13 cellular contexts compared by ENCODE assay signal in the genomic region with DNA sequence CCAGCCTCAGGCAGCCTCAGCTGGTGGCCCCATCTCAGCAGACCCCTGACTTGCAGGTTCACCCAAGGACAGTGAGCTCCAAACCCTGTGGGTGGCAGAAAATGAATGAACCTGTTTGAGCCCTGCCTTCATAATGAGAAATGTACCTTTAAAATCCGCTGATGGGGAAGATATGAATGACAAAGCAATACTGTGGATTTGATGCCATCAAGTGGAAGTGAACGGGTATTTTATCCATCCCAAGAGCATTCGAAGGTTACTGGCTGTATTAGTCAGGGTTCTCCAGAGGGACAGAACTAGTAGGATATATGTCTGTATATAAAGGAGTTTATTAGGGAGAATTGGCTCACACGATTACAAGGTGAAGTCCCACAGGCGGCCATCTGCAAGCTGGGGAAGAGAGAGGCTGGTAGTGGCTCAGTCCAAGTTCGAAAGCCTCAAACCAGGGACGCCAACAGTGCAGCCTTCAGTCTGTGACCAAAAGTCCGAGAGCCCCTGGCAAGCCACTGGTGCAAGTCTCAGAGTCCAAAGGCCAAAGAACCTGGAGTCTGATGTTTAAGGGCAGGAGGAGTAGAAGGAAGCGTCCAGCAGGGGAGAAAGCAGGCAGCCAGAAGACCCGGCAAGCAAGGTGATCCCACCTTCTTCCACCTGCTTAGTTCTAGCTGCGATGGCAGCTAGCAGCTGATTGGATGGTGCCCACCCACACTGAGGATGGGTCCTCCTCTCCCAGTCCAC. TPM values are rescaled to one million over a fixed set of nuclear protein-coding genes. Genes with fewer than 3 reads are reported as not detected.
DNase-seq lines count a peak whose midpoint lies in the region; ATAC-seq and TF ChIP-seq lines count a peak whose summit lies in the region.
"Had no signal": no experiment of that assay in that cellular context is flagged by ENCODE, and none has a peak within 500 bp of the region (broad histone marks: within the 10 kb centered on the region; RNA-seq: fewer than 3 reads in every experiment).

No MANE protein-coding gene starts in this region.

- H3K36me3 ChIP-seq in mammary epithelial cell (ENCODE audit: insufficient read depth, low read length): no peaks in the 10 kb centered on the region

- H3K9me3 ChIP-seq in mammary epithelial cell (replicated peaks; ENCODE audit: insufficient read depth, low read length): no peaks in the 10 kb centered on the region

- WGBS in mammary epithelial cell (ENCODE audit: low coverage, missing lambda C conversion rate): 78% methylated on average over 11 of the region's 11 CpGs

- dilution Hi-C loops in mammary epithelial cell (cut with HindIII; ENCODE audit: low sequenced_read_pairs): no loop called here

- peak; percentile 20 to 42 for DNase-seq in T47D (ENCODE audit: low read depth in 1 of 2, low spot score in 1 of 2)
- no peak for DNase-seq in mammary epithelial cell
- DNase-seq in epithelial cell of esophagus (ENCODE audit: low read depth): peak; percentile 21
- DNase-seq in 8988T: no peak
- DNase-seq in activated CD4-positive, alpha-beta T cell treated with anti-CD3 and anti-CD28 coated beads for 4 hours: no peak
- DNase-seq: COR-L47, NCI-H345, SW 1271 had no signal

- no peaks in the 10 kb centered on the region for H3K79me2 ChIP-seq in mammary epithelial cell (ENCODE audit: insufficient read depth, low read length)

- BruUV-seq in mammary epithelial cell (replicated peaks; lab: Mats Ljungman, UMichigan): no TSS peak

- H3K4me3 ChIP-seq in mammary epithelial cell (replicated peaks in 1 of 3; ENCODE audit: insufficient read depth in 1 of 3, low read depth in 2 of 3, low read length in 3 of 3): no peak overlapping the region
- H3K4me3 ChIP-seq in epithelial cell of esophagus (ENCODE audit: low read length): no peak overlapping the region
- no peak overlapping the region for H3K4me3 ChIP-seq in skin epidermis

- CTCF ChIA-PET in mammary epithelial cell (lab: Charles Lee; ENCODE audit: low non-redundant PET): no interaction called here

- peaks cover 73% of the 10 kb centered on the region for H3K4me1 Mint-ChIP-seq in T-helper 1 cell treated with Interleukin-12 subunit alpha and Interleukin-12 subunit beta and Interleukin-4 antibody, amounts not matched to agents 30 μg/mL and 1 μg/mL, for 36 hours (ENCODE audit: low read depth)

- no peak for ATAC-seq in HG02678 (IDR thresholded peaks at IDR 0.05; ENCODE audit: unreplicated experiment)

- no peaks in the 10 kb centered on the region for H3K27me3 Mint-ChIP-seq in T-helper 1 cell treated with Interleukin-12 subunit alpha and Interleukin-12 subunit beta and Interleukin-4 antibody, amounts not matched to agents 30 μg/mL and 1 μg/mL, for 36 hours (ENCODE audit: low read depth)

- H3K4me2 ChIP-seq in mammary epithelial cell (ENCODE audit: insufficient read depth, low read depth, low read length): no peak overlapping the region

- H3K4me1 ChIP-seq in mammary epithelial cell (ENCODE audit: insufficient read depth, low read length): no peaks in the 10 kb centered on the region

- intact Hi-C loops in mammary epithelial cell (cut with micrococcal nuclease): loop anchor here (1.0 to 5.0 kb wide), 2 partner anchors 55 to 191 kb away; no protein-coding TSS in a partner anchor

- H3K9me3 Mint-ChIP-seq in T-helper 1 cell treated with Interleukin-12 subunit alpha and Interleukin-12 subunit beta and Interleukin-4 antibody, amounts not matched to agents 30 μg/mL and 1 μg/mL, for 36 hours: no peaks in the 10 kb centered on the region
- H3K9me3 Mint-ChIP-seq: type B pancreatic cell had no signal

- in situ Hi-C loops in T47D (cut with HindIII; ENCODE audit: low pct_unique_long_range_greater_than_20kb, low sequenced_read_pairs): no loop called here
- in situ Hi-C loops in mammary epithelial cell (cut with MboI; ENCODE audit: low sequenced_read_pairs in 2 of 2): no loop called here

- peak overlapping the region; percentile 98 for H3K27ac Mint-ChIP-seq in T-helper 1 cell treated with Interleukin-12 subunit alpha and Interleukin-12 subunit beta and Interleukin-4 antibody, amounts not matched to agents 30 μg/mL and 1 μg/mL, for 36 hours

- H3K4me3 Mint-ChIP-seq in T-helper 1 cell treated with Interleukin-12 subunit alpha and Interleukin-12 subunit beta and Interleukin-4 antibody, amounts not matched to agents 30 μg/mL and 1 μg/mL, for 36 hours: peak overlapping the region; percentile 89
- H3K4me3 Mint-ChIP-seq: type B pancreatic cell had no signal

- peaks cover 5% of the 10 kb centered on the region for H3K36me3 Mint-ChIP-seq in T-helper 1 cell treated with Interleukin-12 subunit alpha and Interleukin-12 subunit beta and Interleukin-4 antibody, amounts not matched to agents 30 μg/mL and 1 μg/mL, for 36 hours (ENCODE audit: low read depth)
- H3K36me3 Mint-ChIP-seq: type B pancreatic cell had no signal

- no peaks in the 10 kb centered on the region for H4K20me1 ChIP-seq in mammary epithelial cell (ENCODE audit: insufficient read depth, low read length)

- H3K9ac ChIP-seq in mammary epithelial cell (ENCODE audit: insufficient read depth, low read length): no peak overlapping the region

- no peaks in the 10 kb centered on the region for H3K27me3 ChIP-seq in mammary epithelial cell (ENCODE audit: insufficient read depth, low read length)

- no peak overlapping the region for H2AFZ ChIP-seq in mammary epithelial cell (ENCODE audit: low read depth, low read length)

- TF ChIP-seq CTCF in mammary epithelial cell (conservative IDR thresholded peaks at IDR 0.05 in 1 of 2, IDR thresholded peaks at IDR 0.05 in 1 of 2; ENCODE audit: extremely low read depth in 1 of 2, insufficient read depth in 1 of 2, low read depth in 1 of 2, low read length in 2 of 2) (peak in 1 of 2 donors; percentile 35), epithelial cell of esophagus (IDR thresholded peaks at IDR 0.05; ENCODE audit: insufficient read depth, low read depth, low read length, missing control alignments) (peak; percentile 30)

- H3K27ac ChIP-seq in mammary epithelial cell (ENCODE audit: insufficient read depth, low read depth, low read length): no peak overlapping the region
- peak overlapping the region in 12 of 21 experiments; percentile 1 to 96 (median 78) for H3K27ac ChIP-seq in skin epidermis

RNA-seq across cellular contexts. Expression of a gene that starts 32.1 kb away (rescaled TPM):
- not detected for total RNA-seq in mammary epithelial cell
- polyA plus RNA-seq in mammary epithelial cell: 0.09 TPM
- not detected for polyA minus RNA-seq in mammary epithelial cell
- total RNA-seq: osteocyte had no signal

Comparison
In these comparisons a context has a peak if more than half of its experiments do, and no peak if none do; other contexts are left out.
1. DNase-seq: peak in T47D (2 of 2) and epithelial cell of esophagus (single experiment); none in mammary epithelial cell (single experiment), 8988T (single experiment) and activated CD4-positive, alpha-beta T cell treated with anti-CD3 and anti-CD28 coated beads for 4 hours (0 of 2).